ENCODE assay signal across 1 cellular context in genomic region chr7:43652364-43652763, GRCh38.
TF ChIP-seq lines count a peak whose summit lies in the region.

No MANE protein-coding gene starts in this region.

TF ChIP-seq in H1, 55 proteins besides CTCF, POLR2A, EP300 and RAD21 (continued from another document):
- no peak for TF ChIP-seq JUN (IDR thresholded peaks at IDR 0.05; ENCODE audit: low read depth, low read length)
- TF ChIP-seq POU5F1 (IDR thresholded peaks at IDR 0.05; ENCODE audit: low read depth, low read length), result no peak
- no peak for TF ChIP-seq BRCA1 (IDR thresholded peaks at IDR 0.05; ENCODE audit: low read depth, low read length)
- TF ChIP-seq CBX5 (IDR thresholded peaks at IDR 0.05; ENCODE audit: low read depth, low read length), result no peak
- TF ChIP-seq USF2 (IDR thresholded peaks at IDR 0.05; ENCODE audit: low read length), result no peak
- no peak for TF ChIP-seq SIX5 (IDR thresholded peaks at IDR 0.05; ENCODE audit: low read depth, low read length)
- no peak for TF ChIP-seq KDM1A (IDR thresholded peaks at IDR 0.05; ENCODE audit: borderline replicate concordance, low read length)
- no peak for TF ChIP-seq TCF12 (IDR thresholded peaks at IDR 0.05; ENCODE audit: low read depth, low read length)
